ENCODE assay signal across 8 cellular contexts in genomic region chr11:4093519-4094347, GRCh38. TPM values are rescaled to one million over a fixed set of nuclear protein-coding genes. Genes with fewer than 3 reads are reported as not detected.
DNase-seq lines count a peak whose midpoint lies in the region; ATAC-seq and TF ChIP-seq lines count a peak whose summit lies in the region.

No MANE protein-coding gene starts in this region.

- H3K27ac ChIP-seq in AG04450 (ENCODE audit: low read depth, low read length), result peak overlapping the region; percentile 95

- POLR2A ChIA-PET in AG04450 (lab: Yijun Ruan, JAX), result no interaction called here

- peaks cover 6% of the 10 kb centered on the region for H3K36me3 Mint-ChIP-seq in activated naive CD8-positive, alpha-beta T cell

- ATAC-seq in stimulated activated naive CD8-positive, alpha-beta T cell treated with anti-CD3 and anti-CD28 coated beads, Interleukin-15, amount 100 ng/mL, for 72 hours, result no peak

- H3K4me3 ChIP-seq in AG04450 (ENCODE audit: low read depth, low read length) (peak overlapping the region; percentile 94), HFF-Myc (replicated peaks; ENCODE audit: low read depth, low read length) (peak overlapping the region; percentile 77), iPS-11a (ENCODE audit: low read depth, low read length) (peak overlapping the region; percentile 84)

- in situ Hi-C loops in GM13976 (cut with MboI; ENCODE audit: low sequenced_read_pairs, unreplicated experiment), result no loop called here

- CTCF ChIA-PET in AG04450 (lab: Charles Lee), result interaction anchor here (1.0 to 1.7 kb wide), 2 partner anchors 239 to 244 kb away, joined by 5 to 9 read pairs; partner anchors contain the start of gene STIM1

- no peaks in the 10 kb centered on the region for H3K9me3 ChIP-seq in AG04450 (ENCODE audit: control insufficient read depth, insufficient read depth, low read length)

- H3K4me3 Mint-ChIP-seq in activated naive CD8-positive, alpha-beta T cell, result peak overlapping the region; percentile 98
- H3K4me3 Mint-ChIP-seq in stimulated activated naive CD8-positive, alpha-beta T cell treated with anti-CD3 and anti-CD28 coated beads, Interleukin-15, amount 100 ng/mL, for 72 hours, result peak overlapping the region; percentile 97 to 98

- H3K27ac Mint-ChIP-seq in activated naive CD8-positive, alpha-beta T cell, result peak overlapping the region; percentile 96
- peak overlapping the region; percentile 98 to 100 for H3K27ac Mint-ChIP-seq in stimulated activated naive CD8-positive, alpha-beta T cell treated with anti-CD3 and anti-CD28 coated beads, Interleukin-15, amount 100 ng/mL, for 72 hours

- H3K4me1 Mint-ChIP-seq in activated naive CD8-positive, alpha-beta T cell (ENCODE audit: low read depth), result peaks cover 78% of the 10 kb centered on the region
- H3K4me1 Mint-ChIP-seq in stimulated activated naive CD8-positive, alpha-beta T cell treated with anti-CD3 and anti-CD28 coated beads, Interleukin-15, amount 100 ng/mL, for 72 hours, result peaks cover 86% of the 10 kb centered on the region

- no peaks in the 10 kb centered on the region for H3K9me3 Mint-ChIP-seq in activated naive CD8-positive, alpha-beta T cell (ENCODE audit: low read depth)
- no peaks in the 10 kb centered on the region for H3K9me3 Mint-ChIP-seq in stimulated activated naive CD8-positive, alpha-beta T cell treated with anti-CD3 and anti-CD28 coated beads, Interleukin-15, amount 100 ng/mL, for 72 hours

- H3K27me3 Mint-ChIP-seq in activated naive CD8-positive, alpha-beta T cell, result no peaks in the 10 kb centered on the region
- H3K27me3 Mint-ChIP-seq in stimulated activated naive CD8-positive, alpha-beta T cell treated with anti-CD3 and anti-CD28 coated beads, Interleukin-15, amount 100 ng/mL, for 72 hours, result no peaks in the 10 kb centered on the region

- DNase-seq in AG04450 (ENCODE audit: low read depth, low spot score) (no peak), HFF-Myc (ENCODE audit: extremely low read depth, low read depth) (no peak), cortex of kidney (lab: John Stamatoyannopoulos, UW) (no peak), GM13976 (ENCODE audit: low spot score) (no peak), GM19240 (ENCODE audit: insufficient read length, low spot score) (no peak)
- DNase-seq in stimulated activated naive CD8-positive, alpha-beta T cell treated with anti-CD3 and anti-CD28 coated beads, Interleukin-15, amount 100 ng/mL, for 72 hours, result no peak

- H3K27me3 ChIP-seq in AG04450 (ENCODE audit: control insufficient read depth, insufficient read depth, low read length), result no peaks in the 10 kb centered on the region

- TF ChIP-seq CTCF in AG04450 (IDR thresholded peaks at IDR 0.05; ENCODE audit: low read depth, low read length) (no peak), HFF-Myc (IDR thresholded peaks at IDR 0.05; ENCODE audit: low read depth, low read length, missing control alignments) (no peak), GM13976 (IDR thresholded peaks at IDR 0.05; ENCODE audit: borderline replicate concordance, control extremely low read depth, extremely low read depth, insufficient read depth, missing control alignments) (no peak)

RNA-seq across cellular contexts. Expression of gene RRM1, which starts 0.9 kb away (rescaled TPM):
- 56.4 and 57.4 TPM in 2 replicates for polyA plus RNA-seq in AG04450 (2011; rRNA removed)
- 81.9 and 97.8 TPM in 2 replicates for polyA minus RNA-seq in AG04450 (2011; rRNA and poly(A)+ RNA removed)
